ENCODE assay signal across 13 cellular contexts in the genomic region with DNA sequence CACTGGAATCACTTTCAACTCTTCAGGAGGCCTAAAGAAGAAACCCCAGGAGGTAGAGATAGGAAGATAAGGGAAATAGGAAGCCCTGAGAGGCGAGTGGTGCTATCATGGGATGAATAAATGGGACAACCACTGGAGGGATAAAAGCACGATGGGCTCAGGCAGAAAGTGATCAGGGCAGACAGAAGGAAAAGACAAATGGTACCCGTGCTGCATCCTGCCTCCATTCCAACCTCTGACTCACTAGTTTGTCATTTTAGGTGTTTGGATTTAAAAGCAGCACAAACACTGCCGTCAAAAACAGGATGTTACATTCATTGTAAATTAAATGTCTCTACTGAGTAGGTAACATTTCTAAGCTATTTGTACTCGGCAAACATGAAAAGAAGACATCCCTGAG.
A peak's percentile ranks its signal among the peaks of the same experiment; 100 is the strongest.
DNase-seq lines count a peak whose midpoint lies in the region; ATAC-seq, FAIRE-seq and TF ChIP-seq lines count a peak whose summit lies in the region.
"Had no signal": no experiment of that assay in that cellular context is flagged by ENCODE, and none has a peak within 500 bp of the region (broad histone marks: within the 10 kb centered on the region; RNA-seq: fewer than 3 reads in every experiment).

No MANE protein-coding gene starts in this region.

- H3K4me1 ChIP-seq in colonic mucosa = no peaks in the 10 kb centered on the region

- ATAC-seq in SK-N-SH treated with all-trans-retinoic acid at 6 μM for 48 hours = peak; percentile 62
- ATAC-seq: left cardiac atrium had no signal

- no peak overlapping the region for H3K9ac ChIP-seq in colonic mucosa (ENCODE audit: low read depth in 2 of 2, low read length in 2 of 2)

- H3K27ac ChIP-seq in colonic mucosa = no peak overlapping the region

- intact Hi-C loops in colonic mucosa (cut with DNase I) = no loop called here

- H3K27me3 ChIP-seq in colonic mucosa = no peaks in the 10 kb centered on the region

- no peaks in the 10 kb centered on the region for H3K36me3 ChIP-seq in colonic mucosa

- no peak for FAIRE-seq in urothelium cell line (lab: Jason Lieb, UNC)
- FAIRE-seq: GM12892 had no signal

- peak; percentile 68 for DNase-seq in HT1080 (ENCODE audit: low read depth)
- DNase-seq in foreskin fibroblast = peak; percentile 20 to 26
- DNase-seq in urothelium cell line (ENCODE audit: low spot score) = peak; percentile 24
- no peak for DNase-seq in colonic mucosa
- DNase-seq in DMS 273 (lab: John Stamatoyannopoulos, UW; ENCODE audit: unreplicated experiment) = no peak
- DNase-seq in NOMO-1 treated with DMSO at 0.1 percent for 48 hours (lab: John Stamatoyannopoulos, UW; ENCODE audit: unreplicated experiment) = no peak
- DNase-seq: activated naive CD8-positive, alpha-beta T cell treated with anti-CD3 and anti-CD28 coated beads for 36 hours; activated T-cell treated with anti-CD3 and anti-CD28 coated beads, Interleukin-2, amount 50 U/mL, for 24 hours; left cardiac atrium; NCI-H82; T1000 had no signal

- TF ChIP-seq CTCF in foreskin fibroblast (IDR thresholded peaks at IDR 0.05; ENCODE audit: low read depth, low read length) (no peak), colonic mucosa (IDR thresholded peaks at IDR 0.05) (no peak)

- H3K9me3 ChIP-seq in colonic mucosa = no peaks in the 10 kb centered on the region

- H3K4me3 ChIP-seq in foreskin fibroblast (ENCODE audit: low read depth in 1 of 2, low read length in 2 of 2) (no peak overlapping the region), colonic mucosa (no peak overlapping the region)

TF ChIP-seq in SK-N-SH treated with all-trans-retinoic acid at 6 μM for 48 hours, 23 proteins besides CTCF, POLR2A, EP300 and RAD21:
- TF ChIP-seq ZNF70 (CRISPR knock-in tag; IDR thresholded peaks at IDR 0.05) = no peak
- TF ChIP-seq TOX (CRISPR knock-in tag; IDR thresholded peaks at IDR 0.05; ENCODE audit: borderline replicate concordance) = 0 out of 2 replicates have a peak, but pooled peaks have one; percentile 25

Comparison
In these comparisons a context has a peak if more than half of its experiments do, and no peak if none do; other contexts are left out.
1. DNase-seq: peak in HT1080 (single experiment), foreskin fibroblast (2 of 2) and urothelium cell line (single experiment); none in colonic mucosa (single experiment), DMS 273 (single experiment) and NOMO-1 treated with DMSO at 0.1 percent for 48 hours (single experiment).